Comparison of ENCODE assay signal across 1 cellular context in the genomic region with DNA sequence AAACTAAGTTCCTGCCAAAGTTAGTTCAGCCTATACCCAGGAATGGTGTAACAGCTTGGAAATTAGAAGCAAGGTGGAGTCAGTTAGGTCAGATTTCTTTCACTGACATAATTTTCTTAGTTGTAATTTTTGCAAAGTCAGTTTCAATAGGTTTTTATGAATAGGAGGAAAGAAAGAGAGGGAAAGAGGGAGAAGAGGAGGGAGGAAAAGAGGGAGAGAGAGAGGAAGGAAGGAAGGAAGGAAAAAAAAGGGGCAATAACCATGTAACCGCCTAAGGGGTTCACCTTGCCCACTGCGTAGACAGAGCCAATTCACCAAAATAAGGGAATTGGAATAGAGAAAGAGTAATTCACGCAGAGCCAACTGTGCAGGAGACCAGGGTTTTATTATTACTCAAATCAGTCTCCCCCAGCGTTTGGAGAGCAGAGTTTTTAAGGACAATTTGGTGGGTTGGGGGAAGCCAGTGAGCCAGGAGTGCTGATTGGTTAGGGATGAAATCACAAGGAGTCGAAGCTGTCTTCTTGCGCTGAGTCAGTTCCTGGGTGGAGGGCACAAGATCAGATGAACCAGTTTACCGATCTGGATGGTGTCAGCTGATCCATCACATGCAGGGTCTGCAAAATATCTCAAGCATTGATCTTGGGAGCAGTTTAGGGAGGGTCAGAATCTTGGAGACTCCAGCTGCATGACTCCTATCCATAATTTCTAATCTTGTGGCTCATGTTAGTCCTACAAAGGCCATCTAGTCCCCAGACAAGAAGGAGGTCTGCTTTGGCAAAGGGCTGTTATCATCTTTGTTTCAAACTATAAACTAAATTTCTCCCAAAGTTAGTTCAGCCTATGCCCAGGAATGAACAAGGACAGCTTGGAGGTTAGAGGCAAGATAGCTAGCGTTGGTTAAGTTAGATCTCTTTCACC.
TF ChIP-seq lines count a peak whose summit lies in the region.

No MANE protein-coding gene starts in this region.

TF ChIP-seq in K562, 482 proteins besides CTCF, POLR2A, EP300 and RAD21 (continued from another document and continues in another):
- TF ChIP-seq, protein P1, sequence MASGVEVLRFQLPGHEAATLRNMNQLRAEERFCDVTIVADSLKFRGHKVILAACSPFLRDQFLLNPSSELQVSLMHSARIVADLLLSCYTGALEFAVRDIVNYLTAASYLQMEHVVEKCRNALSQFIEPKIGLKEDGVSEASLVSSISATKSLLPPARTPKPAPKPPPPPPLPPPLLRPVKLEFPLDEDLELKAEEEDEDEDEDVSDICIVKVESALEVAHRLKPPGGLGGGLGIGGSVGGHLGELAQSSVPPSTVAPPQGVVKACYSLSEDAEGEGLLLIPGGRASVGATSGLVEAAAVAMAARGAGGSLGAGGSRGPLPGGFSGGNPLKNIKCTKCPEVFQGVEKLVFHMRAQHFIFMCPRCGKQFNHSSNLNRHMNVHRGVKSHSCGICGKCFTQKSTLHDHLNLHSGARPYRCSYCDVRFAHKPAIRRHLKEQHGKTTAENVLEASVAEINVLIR (CRISPR knock-in tag; IDR thresholded peaks at IDR 0.05), result no peak
- no peak for TF ChIP-seq MCM2 (IDR thresholded peaks at IDR 0.05; ENCODE audit: low read depth)
- TF ChIP-seq RBM22 (IDR thresholded peaks at IDR 0.05; ENCODE audit: low read depth, low read length, poor library complexity, severe bottlenecking), result no peak
- peak; percentile 71 for TF ChIP-seq TAF9B (IDR thresholded peaks at IDR 0.05; ENCODE audit: partially characterized antibody)
- peak; percentile 66; the same call in 1 of the 2 replicates for TF ChIP-seq NFE2 (IDR thresholded peaks at IDR 0.05; ENCODE audit: low read depth)
- peak; percentile 86 for TF ChIP-seq FOSL1 (tag; conservative IDR thresholded peaks at IDR 0.05)
- TF ChIP-seq GTF2E2 (tag; IDR thresholded peaks at IDR 0.05), result no peak
- TF ChIP-seq, protein P2, sequence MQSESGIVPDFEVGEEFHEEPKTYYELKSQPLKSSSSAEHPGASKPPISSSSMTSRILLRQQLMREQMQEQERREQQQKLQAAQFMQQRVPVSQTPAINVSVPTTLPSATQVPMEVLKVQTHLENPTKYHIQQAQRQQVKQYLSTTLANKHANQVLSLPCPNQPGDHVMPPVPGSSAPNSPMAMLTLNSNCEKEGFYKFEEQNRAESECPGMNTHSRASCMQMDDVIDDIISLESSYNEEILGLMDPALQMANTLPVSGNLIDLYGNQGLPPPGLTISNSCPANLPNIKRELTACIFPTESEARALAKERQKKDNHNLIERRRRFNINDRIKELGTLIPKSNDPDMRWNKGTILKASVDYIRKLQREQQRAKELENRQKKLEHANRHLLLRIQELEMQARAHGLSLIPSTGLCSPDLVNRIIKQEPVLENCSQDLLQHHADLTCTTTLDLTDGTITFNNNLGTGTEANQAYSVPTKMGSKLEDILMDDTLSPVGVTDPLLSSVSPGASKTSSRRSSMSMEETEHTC (IDR thresholded peaks at IDR 0.05), result 0 out of 2 replicates have a peak, but pooled peaks have one; percentile 59
- peak; percentile 78 for TF ChIP-seq DPF2 (IDR thresholded peaks at IDR 0.05)
- TF ChIP-seq, protein P3, sequence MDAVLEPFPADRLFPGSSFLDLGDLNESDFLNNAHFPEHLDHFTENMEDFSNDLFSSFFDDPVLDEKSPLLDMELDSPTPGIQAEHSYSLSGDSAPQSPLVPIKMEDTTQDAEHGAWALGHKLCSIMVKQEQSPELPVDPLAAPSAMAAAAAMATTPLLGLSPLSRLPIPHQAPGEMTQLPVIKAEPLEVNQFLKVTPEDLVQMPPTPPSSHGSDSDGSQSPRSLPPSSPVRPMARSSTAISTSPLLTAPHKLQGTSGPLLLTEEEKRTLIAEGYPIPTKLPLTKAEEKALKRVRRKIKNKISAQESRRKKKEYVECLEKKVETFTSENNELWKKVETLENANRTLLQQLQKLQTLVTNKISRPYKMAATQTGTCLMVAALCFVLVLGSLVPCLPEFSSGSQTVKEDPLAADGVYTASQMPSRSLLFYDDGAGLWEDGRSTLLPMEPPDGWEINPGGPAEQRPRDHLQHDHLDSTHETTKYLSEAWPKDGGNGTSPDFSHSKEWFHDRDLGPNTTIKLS (IDR thresholded peaks at IDR 0.05; ENCODE audit: borderline replicate concordance, low read depth), result no peak
- TF ChIP-seq ZNF584 (CRISPR knock-in tag; IDR thresholded peaks at IDR 0.05; ENCODE audit: low read depth), result peak; percentile 87
- peak; percentile 35 for TF ChIP-seq CXXC5 (CRISPR knock-in tag; IDR thresholded peaks at IDR 0.05)
- TF ChIP-seq NFRKB (IDR thresholded peaks at IDR 0.05; ENCODE audit: low read depth), result peak; percentile 80
- TF ChIP-seq CCNT2 (IDR thresholded peaks at IDR 0.05; ENCODE audit: borderline replicate concordance, extremely low read depth, insufficient read length, low read depth, low read length), result no peak
- 0 out of 2 replicates have a peak, but pooled peaks have one; percentile 19 for TF ChIP-seq OTX1 (CRISPR knock-in tag; IDR thresholded peaks at IDR 0.05)
- TF ChIP-seq CBFA2T2 (conservative IDR thresholded peaks at IDR 0.05), result peak; percentile 50; the same call in 1 of the 2 replicates
- peak; percentile 25 for TF ChIP-seq MEIS2 (IDR thresholded peaks at IDR 0.05; ENCODE audit: partially characterized antibody)
- peak; percentile 52 for TF ChIP-seq ELF1 (tag; IDR thresholded peaks at IDR 0.05)
- TF ChIP-seq POLR2H (tag; IDR thresholded peaks at IDR 0.05; ENCODE audit: low read depth), result 0 out of 2 replicates have a peak, but pooled peaks have one; percentile 34
- peak; percentile 35; the same call in 1 of the 2 replicates for TF ChIP-seq ZEB2 (IDR thresholded peaks at IDR 0.05)
- TF ChIP-seq, protein P4, sequence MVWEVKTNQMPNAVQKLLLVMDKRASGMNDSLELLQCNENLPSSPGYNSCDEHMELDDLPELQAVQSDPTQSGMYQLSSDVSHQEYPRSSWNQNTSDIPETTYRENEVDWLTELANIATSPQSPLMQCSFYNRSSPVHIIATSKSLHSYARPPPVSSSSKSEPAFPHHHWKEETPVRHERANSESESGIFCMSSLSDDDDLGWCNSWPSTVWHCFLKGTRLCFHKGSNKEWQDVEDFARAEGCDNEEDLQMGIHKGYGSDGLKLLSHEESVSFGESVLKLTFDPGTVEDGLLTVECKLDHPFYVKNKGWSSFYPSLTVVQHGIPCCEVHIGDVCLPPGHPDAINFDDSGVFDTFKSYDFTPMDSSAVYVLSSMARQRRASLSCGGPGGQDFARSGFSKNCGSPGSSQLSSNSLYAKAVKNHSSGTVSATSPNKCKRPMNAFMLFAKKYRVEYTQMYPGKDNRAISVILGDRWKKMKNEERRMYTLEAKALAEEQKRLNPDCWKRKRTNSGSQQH (CRISPR knock-in tag; IDR thresholded peaks at IDR 0.05), result peak; percentile 9; the same call in 1 of the 2 replicates
- no peak for TF ChIP-seq TCF7 (IDR thresholded peaks at IDR 0.05; ENCODE audit: borderline replicate concordance)
- TF ChIP-seq, protein P5, sequence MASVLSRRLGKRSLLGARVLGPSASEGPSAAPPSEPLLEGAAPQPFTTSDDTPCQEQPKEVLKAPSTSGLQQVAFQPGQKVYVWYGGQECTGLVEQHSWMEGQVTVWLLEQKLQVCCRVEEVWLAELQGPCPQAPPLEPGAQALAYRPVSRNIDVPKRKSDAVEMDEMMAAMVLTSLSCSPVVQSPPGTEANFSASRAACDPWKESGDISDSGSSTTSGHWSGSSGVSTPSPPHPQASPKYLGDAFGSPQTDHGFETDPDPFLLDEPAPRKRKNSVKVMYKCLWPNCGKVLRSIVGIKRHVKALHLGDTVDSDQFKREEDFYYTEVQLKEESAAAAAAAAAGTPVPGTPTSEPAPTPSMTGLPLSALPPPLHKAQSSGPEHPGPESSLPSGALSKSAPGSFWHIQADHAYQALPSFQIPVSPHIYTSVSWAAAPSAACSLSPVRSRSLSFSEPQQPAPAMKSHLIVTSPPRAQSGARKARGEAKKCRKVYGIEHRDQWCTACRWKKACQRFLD (CRISPR knock-in tag; IDR thresholded peaks at IDR 0.05), result peak; percentile 58
- peak; percentile 67 for TF ChIP-seq C11orf30 (IDR thresholded peaks at IDR 0.05; ENCODE audit: low read depth)
- TF ChIP-seq, protein P6, sequence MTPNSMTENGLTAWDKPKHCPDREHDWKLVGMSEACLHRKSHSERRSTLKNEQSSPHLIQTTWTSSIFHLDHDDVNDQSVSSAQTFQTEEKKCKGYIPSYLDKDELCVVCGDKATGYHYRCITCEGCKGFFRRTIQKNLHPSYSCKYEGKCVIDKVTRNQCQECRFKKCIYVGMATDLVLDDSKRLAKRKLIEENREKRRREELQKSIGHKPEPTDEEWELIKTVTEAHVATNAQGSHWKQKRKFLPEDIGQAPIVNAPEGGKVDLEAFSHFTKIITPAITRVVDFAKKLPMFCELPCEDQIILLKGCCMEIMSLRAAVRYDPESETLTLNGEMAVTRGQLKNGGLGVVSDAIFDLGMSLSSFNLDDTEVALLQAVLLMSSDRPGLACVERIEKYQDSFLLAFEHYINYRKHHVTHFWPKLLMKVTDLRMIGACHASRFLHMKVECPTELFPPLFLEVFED (CRISPR knock-in tag; conservative IDR thresholded peaks at IDR 0.05), result no peak
- TF ChIP-seq, protein P7, sequence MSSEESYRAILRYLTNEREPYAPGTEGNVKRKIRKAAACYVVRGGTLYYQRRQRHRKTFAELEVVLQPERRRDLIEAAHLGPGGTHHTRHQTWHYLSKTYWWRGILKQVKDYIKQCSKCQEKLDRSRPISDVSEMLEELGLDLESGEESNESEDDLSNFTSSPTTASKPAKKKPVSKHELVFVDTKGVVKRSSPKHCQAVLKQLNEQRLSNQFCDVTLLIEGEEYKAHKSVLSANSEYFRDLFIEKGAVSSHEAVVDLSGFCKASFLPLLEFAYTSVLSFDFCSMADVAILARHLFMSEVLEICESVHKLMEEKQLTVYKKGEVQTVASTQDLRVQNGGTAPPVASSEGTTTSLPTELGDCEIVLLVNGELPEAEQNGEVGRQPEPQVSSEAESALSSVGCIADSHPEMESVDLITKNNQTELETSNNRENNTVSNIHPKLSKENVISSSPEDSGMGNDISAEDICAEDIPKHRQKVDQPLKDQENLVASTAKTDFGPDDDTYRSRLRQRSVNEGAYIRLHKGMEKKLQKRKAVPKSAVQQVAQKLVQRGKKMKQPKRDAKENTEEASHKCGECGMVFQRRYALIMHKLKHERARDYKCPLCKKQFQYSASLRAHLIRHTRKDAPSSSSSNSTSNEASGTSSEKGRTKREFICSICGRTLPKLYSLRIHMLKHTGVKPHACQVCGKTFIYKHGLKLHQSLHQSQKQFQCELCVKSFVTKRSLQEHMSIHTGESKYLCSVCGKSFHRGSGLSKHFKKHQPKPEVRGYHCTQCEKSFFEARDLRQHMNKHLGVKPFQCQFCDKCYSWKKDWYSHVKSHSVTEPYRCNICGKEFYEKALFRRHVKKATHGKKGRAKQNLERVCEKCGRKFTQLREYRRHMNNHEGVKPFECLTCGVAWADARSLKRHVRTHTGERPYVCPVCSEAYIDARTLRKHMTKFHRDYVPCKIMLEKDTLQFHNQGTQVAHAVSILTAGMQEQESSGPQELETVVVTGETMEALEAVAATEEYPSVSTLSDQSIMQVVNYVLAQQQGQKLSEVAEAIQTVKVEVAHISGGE (CRISPR knock-in tag; IDR thresholded peaks at IDR 0.05), result peak in 1 of 3 experiments; percentile 41; a peak in 1 of 6 replicates
- TF ChIP-seq GATAD2A (IDR thresholded peaks at IDR 0.05), result no peak
- peak; percentile 48 for TF ChIP-seq BHLHE40 (IDR thresholded peaks at IDR 0.05; ENCODE audit: low read length)
- 0 out of 4 replicates have a peak, but pooled peaks of 1 of the 2 experiments have one; percentile 34 for TF ChIP-seq KDM1A (IDR thresholded peaks at IDR 0.05)
- TF ChIP-seq ZNF644 (tag; IDR thresholded peaks at IDR 0.05; ENCODE audit: low read depth), result peak; percentile 76; the same call in 1 of the 2 replicates
- TF ChIP-seq TAF7 (tag; IDR thresholded peaks at IDR 0.05), result peak; percentile 48; the same call in 1 of the 2 replicates
- TF ChIP-seq, protein P8, sequence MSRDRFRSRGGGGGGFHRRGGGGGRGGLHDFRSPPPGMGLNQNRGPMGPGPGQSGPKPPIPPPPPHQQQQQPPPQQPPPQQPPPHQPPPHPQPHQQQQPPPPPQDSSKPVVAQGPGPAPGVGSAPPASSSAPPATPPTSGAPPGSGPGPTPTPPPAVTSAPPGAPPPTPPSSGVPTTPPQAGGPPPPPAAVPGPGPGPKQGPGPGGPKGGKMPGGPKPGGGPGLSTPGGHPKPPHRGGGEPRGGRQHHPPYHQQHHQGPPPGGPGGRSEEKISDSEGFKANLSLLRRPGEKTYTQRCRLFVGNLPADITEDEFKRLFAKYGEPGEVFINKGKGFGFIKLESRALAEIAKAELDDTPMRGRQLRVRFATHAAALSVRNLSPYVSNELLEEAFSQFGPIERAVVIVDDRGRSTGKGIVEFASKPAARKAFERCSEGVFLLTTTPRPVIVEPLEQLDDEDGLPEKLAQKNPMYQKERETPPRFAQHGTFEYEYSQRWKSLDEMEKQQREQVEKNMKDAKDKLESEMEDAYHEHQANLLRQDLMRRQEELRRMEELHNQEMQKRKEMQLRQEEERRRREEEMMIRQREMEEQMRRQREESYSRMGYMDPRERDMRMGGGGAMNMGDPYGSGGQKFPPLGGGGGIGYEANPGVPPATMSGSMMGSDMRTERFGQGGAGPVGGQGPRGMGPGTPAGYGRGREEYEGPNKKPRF (IDR thresholded peaks at IDR 0.05; ENCODE audit: low read depth, low read length), result no peak
- no peak for TF ChIP-seq ZNF444 (CRISPR knock-in tag; IDR thresholded peaks at IDR 0.05)
- TF ChIP-seq CSDE1 (IDR thresholded peaks at IDR 0.05), result no peak
- peak; percentile 80 for TF ChIP-seq JUND (IDR thresholded peaks at IDR 0.05; ENCODE audit: borderline replicate concordance, low read depth, low read length)
- TF ChIP-seq JUND (tag; IDR thresholded peaks at IDR 0.05; ENCODE audit: borderline replicate concordance, low read depth, low read length), result peak; percentile 69; the same call in 1 of the 3 replicates
- TF ChIP-seq ZNF589 (CRISPR knock-in tag; IDR thresholded peaks at IDR 0.05; ENCODE audit: low read depth), result 0 out of 2 replicates have a peak, but pooled peaks have one; percentile 72
- TF ChIP-seq MECOM (CRISPR knock-in tag; IDR thresholded peaks at IDR 0.05), result 0 out of 2 replicates have a peak, but pooled peaks have one; percentile 18
- TF ChIP-seq NR1H2 (CRISPR knock-in tag; IDR thresholded peaks at IDR 0.05), result no peak
- peak; percentile 6 to 43; a peak in 1 of 4 replicates for TF ChIP-seq TRIM24 (IDR thresholded peaks at IDR 0.05)
- TF ChIP-seq RNF2 (IDR thresholded peaks at IDR 0.05), result peak; percentile 64; the same call in 1 of the 2 replicates
